Comparison of ENCODE assay signal across 1 cellular context in genomic region chr5:179820127-179820482, GRCh38.
TF ChIP-seq lines count a peak whose summit lies in the region.

No MANE protein-coding gene starts in this region.

TF ChIP-seq in K562, 482 proteins besides CTCF, POLR2A, EP300 and RAD21 (continued from another document):
- TF ChIP-seq MLLT1 (IDR thresholded peaks at IDR 0.05) (no peak), FOS (IDR thresholded peaks at IDR 0.05; ENCODE audit: extremely low read depth, insufficient read length) (no peak), COPS2 (conservative IDR thresholded peaks at IDR 0.05) (no peak), MNT (conservative IDR thresholded peaks at IDR 0.05) (no peak), RERE (CRISPR knock-in tag; IDR thresholded peaks at IDR 0.05; ENCODE audit: borderline replicate concordance) (no peak), RHOXF2B (CRISPR knock-in tag; conservative IDR thresholded peaks at IDR 0.05) (no peak), CCNT2 (IDR thresholded peaks at IDR 0.05; ENCODE audit: borderline replicate concordance, extremely low read depth, insufficient read length, low read depth, low read length) (no peak), ZBTB2 (IDR thresholded peaks at IDR 0.05) (no peak), KHSRP (IDR thresholded peaks at IDR 0.05) (no peak), PTBP1 (IDR thresholded peaks at IDR 0.05; ENCODE audit: low read depth, low read length) (0 out of 2 replicates have a peak, but pooled peaks have one; percentile 36), TAF15 (IDR thresholded peaks at IDR 0.05; ENCODE audit: low read depth, low read length) (no peak), AFF4 (CRISPR knock-in tag; IDR thresholded peaks at IDR 0.05) (no peak), SRSF3 (IDR thresholded peaks at IDR 0.05; ENCODE audit: insufficient read depth, low read length) (0 out of 2 replicates have a peak, but pooled peaks have one; percentile 15), ZNF644 (tag; IDR thresholded peaks at IDR 0.05; ENCODE audit: low read depth) (no peak), BRF1 (IDR thresholded peaks at IDR 0.05; ENCODE audit: borderline replicate concordance, extremely low read depth, insufficient read length) (no peak), KDM1A (IDR thresholded peaks at IDR 0.05) (no peak), MAFG (tag; conservative IDR thresholded peaks at IDR 0.05) (no peak), HDAC1 (IDR thresholded peaks at IDR 0.05) (no peak), ZNF347 (CRISPR knock-in tag; IDR thresholded peaks at IDR 0.05; ENCODE audit: low read depth) (no peak), CBFA2T2 (conservative IDR thresholded peaks at IDR 0.05) (no peak), ZNF707 (CRISPR knock-in tag; conservative IDR thresholded peaks at IDR 0.05) (peak; percentile 13; the same call in 1 of the 2 replicates), LARP7 (IDR thresholded peaks at IDR 0.05) (no peak), NR3C1 (CRISPR knock-in tag; IDR thresholded peaks at IDR 0.05) (no peak), CEBPB (tag; IDR thresholded peaks at IDR 0.05) (no peak), RBM15 (IDR thresholded peaks at IDR 0.05; ENCODE audit: insufficient read depth, low read length) (no peak), PKNOX1 (IDR thresholded peaks at IDR 0.05) (no peak), ATF6 (CRISPR knock-in tag; IDR thresholded peaks at IDR 0.05) (no peak), SNAPC5 (CRISPR knock-in tag; IDR thresholded peaks at IDR 0.05) (no peak), RBM39 (optimal IDR thresholded peaks at IDR 0.05; ENCODE audit: low read depth, low read length) (no peak), ARNT (IDR thresholded peaks at IDR 0.05) (no peak), ZNF436 (CRISPR knock-in tag; IDR thresholded peaks at IDR 0.05) (no peak), ELF4 (CRISPR knock-in tag; IDR thresholded peaks at IDR 0.05) (no peak)
